Comparison of ENCODE assay signal across 18 cellular contexts in genomic region chr11:12048936-12049790, GRCh38. TPM values are rescaled to one million over a fixed set of nuclear protein-coding genes. Genes with fewer than 3 reads are reported as not detected.
DNase-seq lines count a peak whose midpoint lies in the region; TF ChIP-seq lines count a peak whose summit lies in the region.
"Had no signal": no experiment of that assay in that cellular context is flagged by ENCODE, and none has a peak within 500 bp of the region (broad histone marks: within the 10 kb centered on the region; RNA-seq: fewer than 3 reads in every experiment).

No MANE protein-coding gene starts in this region.

- 89% methylated on average over 18 of the region's 18 CpGs for WGBS in hepatocyte (ENCODE audit: low lambda C conversion rate, missing lambda C conversion rate)
- WGBS in smooth muscle cell (ENCODE audit: low lambda C conversion rate), result 81% methylated on average over 18 of the region's 18 CpGs

- H3K4me1 Mint-ChIP-seq in HFFc6 (ENCODE audit: low read depth), result peaks cover 46% of the 10 kb centered on the region
- peaks cover 15% of the 10 kb centered on the region for H3K4me1 Mint-ChIP-seq in T-helper 2 cell treated with Interferon-gamma antibody and Interleukin-4, amounts not matched to agents 5 μg/mL and 100 μg/mL, for 36 hours (ENCODE audit: low read depth)

- no peak overlapping the region for H3K4me3 Mint-ChIP-seq in HFFc6
- H3K4me3 Mint-ChIP-seq in T-helper 2 cell treated with Interferon-gamma antibody and Interleukin-4, amounts not matched to agents 5 μg/mL and 100 μg/mL, for 36 hours, result no peak overlapping the region

- H3K9me3 ChIP-seq in hepatocyte (ENCODE audit: low read depth) (no peaks in the 10 kb centered on the region), smooth muscle cell (replicated peaks; ENCODE audit: low read depth) (no peaks in the 10 kb centered on the region), left ventricle myocardium inferior (replicated peaks) (no peaks in the 10 kb centered on the region)
- H3K9me3 ChIP-seq: BLaER1 treated with 17β-estradiol and CSF1 and Interleukin-3, amounts not matched to agents 10 nM and 100 nM; Peyer's patch; testis had no signal

- H3K27me3 ChIP-seq in hepatocyte (no peaks in the 10 kb centered on the region), smooth muscle cell (ENCODE audit: low read depth) (no peaks in the 10 kb centered on the region), left ventricle myocardium inferior (ENCODE audit: low read depth) (no peaks in the 10 kb centered on the region)
- H3K27me3 ChIP-seq: BLaER1 treated with 17β-estradiol and CSF1 and Interleukin-3, amounts not matched to agents 10 nM and 100 nM; Peyer's patch; testis had no signal

- H3K36me3 ChIP-seq in hepatocyte (replicated peaks; ENCODE audit: insufficient read depth, low read depth) (no peaks in the 10 kb centered on the region), smooth muscle cell (ENCODE audit: low read depth) (no peaks in the 10 kb centered on the region), left ventricle myocardium inferior (no peaks in the 10 kb centered on the region)
- H3K36me3 ChIP-seq: BLaER1 treated with 17β-estradiol and CSF1 and Interleukin-3, amounts not matched to agents 10 nM and 100 nM; Peyer's patch had no signal

- no peaks in the 10 kb centered on the region for H3K9me2 ChIP-seq in hepatocyte (replicated peaks; ENCODE audit: insufficient read depth)

- H3K79me2 ChIP-seq in hepatocyte (no peaks in the 10 kb centered on the region), smooth muscle cell (ENCODE audit: low read depth) (no peaks in the 10 kb centered on the region)

- H3K4me2 ChIP-seq in hepatocyte (no peak overlapping the region), smooth muscle cell (no peak overlapping the region)

- no peaks in the 10 kb centered on the region for H3K9me3 Mint-ChIP-seq in HFFc6
- no peaks in the 10 kb centered on the region for H3K9me3 Mint-ChIP-seq in T-helper 2 cell treated with Interferon-gamma antibody and Interleukin-4, amounts not matched to agents 5 μg/mL and 100 μg/mL, for 36 hours

- H2AFZ ChIP-seq in hepatocyte (no peak overlapping the region), smooth muscle cell (ENCODE audit: low read depth) (peak overlapping the region; percentile 23)

- H3F3A ChIP-seq in smooth muscle cell (ENCODE audit: low read depth), result no peaks in the 10 kb centered on the region

- intact Hi-C loops in left ventricle myocardium inferior (cut with micrococcal nuclease), result loop anchor here (5.0 kb wide), 1 partner anchor 233 kb away; no protein-coding TSS in a partner anchor

- H3K4me1 ChIP-seq in hepatocyte (ENCODE audit: insufficient read depth) (peaks cover 5% of the 10 kb centered on the region), smooth muscle cell (ENCODE audit: low read depth) (no peaks in the 10 kb centered on the region), left ventricle myocardium inferior (peaks cover 36% of the 10 kb centered on the region)

- H3K36me3 Mint-ChIP-seq in HFFc6 (ENCODE audit: low read depth), result no peaks in the 10 kb centered on the region
- no peaks in the 10 kb centered on the region for H3K36me3 Mint-ChIP-seq in T-helper 2 cell treated with Interferon-gamma antibody and Interleukin-4, amounts not matched to agents 5 μg/mL and 100 μg/mL, for 36 hours (ENCODE audit: low read depth)

- H4K20me1 ChIP-seq in hepatocyte (ENCODE audit: insufficient read depth, poor library complexity, severe bottlenecking) (no peaks in the 10 kb centered on the region), smooth muscle cell (ENCODE audit: low read depth) (no peaks in the 10 kb centered on the region)
- H4K20me1 ChIP-seq: BLaER1 treated with 17β-estradiol and CSF1 and Interleukin-3, amounts not matched to agents 10 nM and 100 nM had no signal

- H3K27me3 Mint-ChIP-seq in HFFc6 (ENCODE audit: insufficient read depth), result peaks cover 2% of the 10 kb centered on the region; the same call in 1 of the 2 replicates
- peaks cover 3% of the 10 kb centered on the region for H3K27me3 Mint-ChIP-seq in T-helper 2 cell treated with Interferon-gamma antibody and Interleukin-4, amounts not matched to agents 5 μg/mL and 100 μg/mL, for 36 hours (ENCODE audit: low read depth)

- no peak overlapping the region for H3K9ac ChIP-seq in smooth muscle cell (ENCODE audit: low read depth)
- H3K9ac ChIP-seq: BLaER1 treated with 17β-estradiol and CSF1 and Interleukin-3, amounts not matched to agents 10 nM and 100 nM had no signal

- DNase-seq in HFFc6 (no peak), hepatocyte (ENCODE audit: low spot score) (peak; percentile 51), smooth muscle cell (lab: John Stamatoyannopoulos, UW; ENCODE audit: unreplicated experiment) (no peak), left ventricle myocardium inferior (no peak), iPS-NIHi7 (ENCODE audit: extremely low spot score) (no peak), HT-29 (ENCODE audit: low spot score) (no peak)
- no peak for DNase-seq in T-helper 2 cell treated with Interferon-gamma antibody and Interleukin-4, amounts not matched to agents 5 μg/mL and 100 μg/mL, for 36 hours (ENCODE audit: low spot score)
- DNase-seq: activated CD4-positive, alpha-beta T cell treated with anti-CD3 and anti-CD28 coated beads for 1 hour; activated naive CD4-positive, alpha-beta T cell treated with Interleukin-2 at 50 U/mL for 16 hours; DMS79; MM.1S; NCI-H2081 treated with DMSO at 0.1 percent for 48 hours; NCI-H526; Peyer's patch; stimulated activated CD4-positive, alpha-beta T cell treated with anti-CD3 and anti-CD28 coated beads, Interleukin-2, amount 100 ng/mL, for 48 hours; SW 1271; testis had no signal

- H3K27ac Mint-ChIP-seq in HFFc6, result peak overlapping the region; percentile 4
- peak overlapping the region; percentile 47 for H3K27ac Mint-ChIP-seq in T-helper 2 cell treated with Interferon-gamma antibody and Interleukin-4, amounts not matched to agents 5 μg/mL and 100 μg/mL, for 36 hours

- H3K27ac ChIP-seq in hepatocyte, result no peak overlapping the region
- H3K27ac ChIP-seq in smooth muscle cell (ENCODE audit: low read depth), result peak overlapping the region; percentile 55
- H3K27ac ChIP-seq in left ventricle myocardium inferior (replicated peaks), result no peak overlapping the region
- H3K27ac ChIP-seq: Peyer's patch had no signal

- TF ChIP-seq CTCF in HFFc6 (IDR thresholded peaks at IDR 0.05) (no peak), hepatocyte (IDR thresholded peaks at IDR 0.05; ENCODE audit: poor library complexity) (no peak), smooth muscle cell (IDR thresholded peaks at IDR 0.05; ENCODE audit: borderline replicate concordance, insufficient read depth, poor library complexity, severe bottlenecking) (no peak), left ventricle myocardium inferior (IDR thresholded peaks at IDR 0.05; ENCODE audit: borderline replicate concordance) (no peak)

- H3K4me3 ChIP-seq in hepatocyte (no peak overlapping the region), smooth muscle cell (no peak overlapping the region), left ventricle myocardium inferior (no peak overlapping the region)
- H3K4me3 ChIP-seq: BLaER1 treated with 17β-estradiol and CSF1 and Interleukin-3, amounts not matched to agents 10 nM and 100 nM; Peyer's patch; testis had no signal

RNA-seq across cellular contexts. Expression of gene DKK3, which starts 40.7 kb away (rescaled TPM):
- 100 to 1,000 TPM; 518 to 872 (median 646) TPM for total RNA-seq in HFFc6 (2021; fragmentation: NEBNext Ultra II Directional; extraction: Animal tissue kit (Norgen Biotek cat#: 25700))
- total RNA-seq in hepatocyte, result 66.6 and 71.3 TPM in 2 replicates
- polyA plus RNA-seq in hepatocyte, result 64.3 and 66.0 TPM in 2 replicates
- total RNA-seq in smooth muscle cell, result 112 and 113 TPM in 2 replicates
- 100 and 105 TPM in 2 replicates for polyA plus RNA-seq in smooth muscle cell
- total RNA-seq in left ventricle myocardium inferior, result 769 TPM
- not detected in 2 replicates for total RNA-seq in HT-29 (2014; rRNA removed; shearing (Covaris generic))

Comparison
In these comparisons a context has a peak if more than half of its experiments do, and no peak if none do; other contexts are left out.
1. RNA of gene DKK3, which starts 40.7 kb away (total RNA-seq): 769 TPM in left ventricle myocardium inferior (single experiment), 518 to 872 TPM in HFFc6, 112 to 113 TPM in smooth muscle cell and 66.6 to 71.3 TPM in hepatocyte; not detected in HT-29; every median in the first group is over 10 times any median in the second.